ENCODE assay signal across 13 cellular contexts in genomic region chr14:67474366-67474765, GRCh38. TPM values are rescaled to one million over a fixed set of nuclear protein-coding genes. Genes with fewer than 3 reads are reported as not detected.
DNase-seq lines count a peak whose midpoint lies in the region; ATAC-seq, FAIRE-seq and TF ChIP-seq lines count a peak whose summit lies in the region.
"Had no signal": no experiment of that assay in that cellular context is flagged by ENCODE, and none has a peak within 500 bp of the region (broad histone marks: within the 10 kb centered on the region; RNA-seq: fewer than 3 reads in every experiment).

No MANE protein-coding gene starts in this region.

- in situ Hi-C loops in ACHN (cut with HindIII; ENCODE audit: low pct_ligation_motif_present, low pct_unique_long_range_greater_than_20kb, low sequenced_read_pairs) = no loop called here

- peak overlapping the region in 3 of 11 experiments; percentile 25 to 32 (median 28); a peak in 6 of 22 replicates for H3K27ac ChIP-seq in BLaER1 treated with 17β-estradiol and CSF1 and Interleukin-3, amounts not matched to agents 10 nM and 100 nM
- H3K27ac ChIP-seq: 22Rv1, C4-2B had no signal

- peak; percentile 53 for FAIRE-seq in urothelium cell line (lab: Jason Lieb, UNC)
- FAIRE-seq: H1 had no signal

- H3K4me2 ChIP-seq in BLaER1 treated with 17β-estradiol and CSF1 and Interleukin-3, amounts not matched to agents 10 nM and 100 nM = peak overlapping the region in 8 of 11 experiments; percentile 15 to 39 (median 36); a peak in 12 of 22 replicates

- H3K9ac ChIP-seq in BLaER1 treated with 17β-estradiol and CSF1 and Interleukin-3, amounts not matched to agents 10 nM and 100 nM = no peak overlapping the region

- DNase-seq in activated CD8-positive, alpha-beta T cell treated with anti-CD3 and anti-CD28 coated beads for 36 hours = no peak
- no peak for DNase-seq in activated CD8-positive, alpha-beta T cell treated with anti-CD3 and anti-CD28 coated beads, Interleukin-2, amount 10 ng/mL, durations not matched to agents 7 days and 5 days
- DNase-seq in MV-4-11 (lab: John Stamatoyannopoulos, UW) (peak; percentile 48), urothelium cell line (ENCODE audit: low spot score) (no peak), ACHN (no peak), left cardiac atrium (no peak)
- DNase-seq: Calu3, DMS 273 treated with DMSO at 0.1 percent for 48 hours had no signal

- CTCF ChIA-PET in activated CD8-positive, alpha-beta T cell treated with anti-CD3 and anti-CD28 coated beads for 36 hours (lab: Charles Lee) = no interaction called here
- CTCF ChIA-PET in activated CD8-positive, alpha-beta T cell treated with anti-CD3 and anti-CD28 coated beads, Interleukin-2, amount 10 ng/mL, durations not matched to agents 7 days and 5 days (lab: Charles Lee) = no interaction called here

- peaks cover 4% of the 10 kb centered on the region for H3K36me3 Mint-ChIP-seq in activated CD8-positive, alpha-beta T cell treated with anti-CD3 and anti-CD28 coated beads for 36 hours (ENCODE audit: low read depth)
- no peaks in the 10 kb centered on the region for H3K36me3 Mint-ChIP-seq in activated CD8-positive, alpha-beta T cell treated with anti-CD3 and anti-CD28 coated beads, Interleukin-2, amount 10 ng/mL, durations not matched to agents 7 days and 5 days (ENCODE audit: low read depth)

- H3K4me1 Mint-ChIP-seq in activated CD8-positive, alpha-beta T cell treated with anti-CD3 and anti-CD28 coated beads for 36 hours (ENCODE audit: low read depth) = peaks cover 10% of the 10 kb centered on the region
- H3K4me1 Mint-ChIP-seq in activated CD8-positive, alpha-beta T cell treated with anti-CD3 and anti-CD28 coated beads, Interleukin-2, amount 10 ng/mL, durations not matched to agents 7 days and 5 days (ENCODE audit: low read depth) = peaks cover 4% of the 10 kb centered on the region

- no peaks in the 10 kb centered on the region for H3K9me3 Mint-ChIP-seq in activated CD8-positive, alpha-beta T cell treated with anti-CD3 and anti-CD28 coated beads for 36 hours
- no peaks in the 10 kb centered on the region for H3K9me3 Mint-ChIP-seq in activated CD8-positive, alpha-beta T cell treated with anti-CD3 and anti-CD28 coated beads, Interleukin-2, amount 10 ng/mL, durations not matched to agents 7 days and 5 days (ENCODE audit: insufficient read depth)

- no peak overlapping the region for H3K4me3 Mint-ChIP-seq in activated CD8-positive, alpha-beta T cell treated with anti-CD3 and anti-CD28 coated beads for 36 hours
- no peak overlapping the region for H3K4me3 Mint-ChIP-seq in activated CD8-positive, alpha-beta T cell treated with anti-CD3 and anti-CD28 coated beads, Interleukin-2, amount 10 ng/mL, durations not matched to agents 7 days and 5 days

- POLR2A ChIA-PET in activated CD8-positive, alpha-beta T cell treated with anti-CD3 and anti-CD28 coated beads for 36 hours (lab: Charles Lee) = no interaction called here
- POLR2A ChIA-PET in activated CD8-positive, alpha-beta T cell treated with anti-CD3 and anti-CD28 coated beads, Interleukin-2, amount 10 ng/mL, durations not matched to agents 7 days and 5 days (lab: Charles Lee) = no interaction called here

- TF ChIP-seq CTCF in activated CD8-positive, alpha-beta T cell treated with anti-CD3 and anti-CD28 coated beads for 36 hours (IDR thresholded peaks at IDR 0.05) = no peak

- peaks cover 0 to 25% (median 21%) of the 10 kb centered on the region in 10 experiments; a peak in 15 of 20 replicates for H3K4me1 ChIP-seq in BLaER1 treated with 17β-estradiol and CSF1 and Interleukin-3, amounts not matched to agents 10 nM and 100 nM
- H3K4me1 ChIP-seq: HAP-1 had no signal

- no peaks in the 10 kb centered on the region for H3K27me3 Mint-ChIP-seq in activated CD8-positive, alpha-beta T cell treated with anti-CD3 and anti-CD28 coated beads for 36 hours
- H3K27me3 Mint-ChIP-seq in activated CD8-positive, alpha-beta T cell treated with anti-CD3 and anti-CD28 coated beads, Interleukin-2, amount 10 ng/mL, durations not matched to agents 7 days and 5 days (ENCODE audit: low read depth) = no peaks in the 10 kb centered on the region

- H4K20me1 ChIP-seq in BLaER1 treated with 17β-estradiol and CSF1 and Interleukin-3, amounts not matched to agents 10 nM and 100 nM = no peaks in the 10 kb centered on the region

- H3K4me3 ChIP-seq in BLaER1 treated with 17β-estradiol and CSF1 and Interleukin-3, amounts not matched to agents 10 nM and 100 nM = no peak overlapping the region
- H3K4me3 ChIP-seq: HAP-1 had no signal

- ATAC-seq in activated CD8-positive, alpha-beta T cell treated with anti-CD3 and anti-CD28 coated beads for 36 hours = no peak
- ATAC-seq in activated CD8-positive, alpha-beta T cell treated with anti-CD3 and anti-CD28 coated beads, Interleukin-2, amount 10 ng/mL, durations not matched to agents 7 days and 5 days = no peak
- ATAC-seq in left cardiac atrium = no peak

- H3K9me3 ChIP-seq in BLaER1 treated with 17β-estradiol and CSF1 and Interleukin-3, amounts not matched to agents 10 nM and 100 nM (replicated peaks in 1 of 11) = 0 out of 22 replicates have a peak, but pooled peaks cover 0 to 7% (median 0%) of the 10 kb centered on the region in 11 experiments
- H3K9me3 ChIP-seq: HAP-1 had no signal

- no peaks in the 10 kb centered on the region for H3K27me3 ChIP-seq in BLaER1 treated with 17β-estradiol and CSF1 and Interleukin-3, amounts not matched to agents 10 nM and 100 nM

- H3K27ac Mint-ChIP-seq in activated CD8-positive, alpha-beta T cell treated with anti-CD3 and anti-CD28 coated beads for 36 hours = peak overlapping the region; percentile 8
- no peak overlapping the region for H3K27ac Mint-ChIP-seq in activated CD8-positive, alpha-beta T cell treated with anti-CD3 and anti-CD28 coated beads, Interleukin-2, amount 10 ng/mL, durations not matched to agents 7 days and 5 days

- intact Hi-C loops in activated CD8-positive, alpha-beta T cell treated with anti-CD3 and anti-CD28 coated beads for 36 hours (cut with micrococcal nuclease) = no loop called here
- intact Hi-C loops in left cardiac atrium (cut with DNase I) = no loop called here

- no peaks in the 10 kb centered on the region for H3K36me3 ChIP-seq in BLaER1 treated with 17β-estradiol and CSF1 and Interleukin-3, amounts not matched to agents 10 nM and 100 nM
- H3K36me3 ChIP-seq: HAP-1 had no signal

RNA-seq across cellular contexts. Expression of gene TMEM229B, which starts 14.2 kb away (rescaled TPM):
- 1 to 10 TPM; 1.6 to 2.3 TPM for total RNA-seq in activated CD8-positive, alpha-beta T cell treated with anti-CD3 and anti-CD28 coated beads for 36 hours
- total RNA-seq in activated CD8-positive, alpha-beta T cell treated with anti-CD3 and anti-CD28 coated beads, Interleukin-2, amount 10 ng/mL, durations not matched to agents 7 days and 5 days = 1 to 10 TPM; 9.9 to 10.0 TPM
- total RNA-seq in left cardiac atrium = 1 to 10 TPM; 1.5 to 6.5 TPM

RNA-seq across cellular contexts. Expression of gene PLEKHH1, which starts 58.7 kb away (rescaled TPM):
- 1 to 10 TPM; 4.8 to 6.7 TPM for total RNA-seq in activated CD8-positive, alpha-beta T cell treated with anti-CD3 and anti-CD28 coated beads for 36 hours
- total RNA-seq in activated CD8-positive, alpha-beta T cell treated with anti-CD3 and anti-CD28 coated beads, Interleukin-2, amount 10 ng/mL, durations not matched to agents 7 days and 5 days = under 1 TPM; 0.42 to 0.99 TPM
- 1 to 10 TPM; 3.6 to 5.5 TPM for total RNA-seq in left cardiac atrium
